ENCODE assay signal across 2 cellular contexts in genomic region chrX:790780-791360, GRCh38.
TF ChIP-seq lines count a peak whose summit lies in the region.

No MANE protein-coding gene starts in this region.

TF ChIP-seq in H1, 55 proteins besides CTCF, POLR2A, EP300 and RAD21:
- TF ChIP-seq E2F6 (IDR thresholded peaks at IDR 0.05), result peak; percentile 58; the same call in 1 of the 2 replicates
- TF ChIP-seq MAX (IDR thresholded peaks at IDR 0.05), result peak; percentile 79
- TF ChIP-seq EZH2 (IDR thresholded peaks at IDR 0.05; ENCODE audit: low read depth, low read length, severe bottlenecking), result no peak
- no peak for TF ChIP-seq SIRT6 (IDR thresholded peaks at IDR 0.05; ENCODE audit: low read length)
- no peak for TF ChIP-seq TEAD4 (IDR thresholded peaks at IDR 0.05; ENCODE audit: low read depth, low read length)
- no peak for TF ChIP-seq HDAC6 (IDR thresholded peaks at IDR 0.05; ENCODE audit: low read depth, low read length)
- TF ChIP-seq HDAC2 (IDR thresholded peaks at IDR 0.05; ENCODE audit: borderline replicate concordance in 1 of 2, low read depth in 2 of 2, low read length in 2 of 2), result no peak

TF ChIP-seq in HepG2, 621 proteins besides CTCF, POLR2A, EP300 and RAD21 (continued from another document):
- TF ChIP-seq FUBP1 (CRISPR knock-in tag; IDR thresholded peaks at IDR 0.05; ENCODE audit: borderline replicate concordance) (no peak), CREB1 (IDR thresholded peaks at IDR 0.05) (peak; percentile 56; the same call in 1 of the 2 replicates), CREB1 (CRISPR knock-in tag; IDR thresholded peaks at IDR 0.05) (no peak), THAP7 (CRISPR knock-in tag; IDR thresholded peaks at IDR 0.05) (no peak)
